Comparison of ENCODE assay signal across 8 cellular contexts in the genomic region with DNA sequence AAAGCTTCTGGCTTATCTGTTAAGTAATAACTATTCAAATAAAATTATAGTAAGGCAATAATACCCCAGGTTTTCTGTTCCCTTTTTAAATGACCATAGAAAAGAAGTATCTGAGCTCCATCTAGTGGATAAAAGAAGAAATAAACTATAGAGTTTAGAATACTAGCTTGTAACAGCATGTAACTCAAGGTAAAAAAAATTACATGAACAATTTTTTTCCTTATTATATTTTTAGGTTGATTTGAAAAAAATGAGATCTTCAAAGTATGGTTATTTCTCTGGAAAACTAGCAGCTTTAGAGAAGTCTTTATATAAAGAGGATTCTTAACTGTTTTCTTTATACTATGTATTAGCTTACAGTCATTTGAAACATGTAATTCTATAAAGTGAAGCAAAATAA. TPM values are rescaled to one million over a fixed set of nuclear protein-coding genes. Genes with fewer than 3 reads are reported as not detected.
DNase-seq lines count a peak whose midpoint lies in the region; ATAC-seq and TF ChIP-seq lines count a peak whose summit lies in the region.

No MANE protein-coding gene starts in this region.

- TF ChIP-seq CTCF in KMS-11 (conservative IDR thresholded peaks at IDR 0.05; ENCODE audit: low read depth, low read length) = peak; percentile 81
- peak in 4 of 6 experiments; percentile 52 to 58 (median 56) for TF ChIP-seq CTCF in Peyer's patch (IDR thresholded peaks at IDR 0.05)
- peak; percentile 17 for TF ChIP-seq CTCF in epithelial cell of esophagus (IDR thresholded peaks at IDR 0.05; ENCODE audit: insufficient read depth, low read depth, low read length, missing control alignments)
- peak; percentile 49 for TF ChIP-seq CTCF in osteoblast (IDR thresholded peaks at IDR 0.05; ENCODE audit: extremely low read depth, low read depth, low read length)

- DNase-seq in ELR (ENCODE audit: low read depth) (peak; percentile 80), Peyer's patch (no peak), epithelial cell of esophagus (ENCODE audit: low read depth) (peak; percentile 34), osteoblast (ENCODE audit: insufficient read length, low spot score, missing footprints) (peak; percentile 31), HK-2 (ENCODE audit: unreplicated experiment) (no peak)
- no peak for DNase-seq in T-helper 2 cell treated with Interferon-gamma antibody and Interleukin-4, amounts not matched to agents 5 μg/mL and 100 μg/mL, for 36 hours (ENCODE audit: low spot score)

- H3K36me3 Mint-ChIP-seq in T-helper 2 cell treated with Interferon-gamma antibody and Interleukin-4, amounts not matched to agents 5 μg/mL and 100 μg/mL, for 36 hours (ENCODE audit: low read depth) = no peaks in the 10 kb centered on the region

- H3K79me2 ChIP-seq in KMS-11 (ENCODE audit: insufficient read depth, low read depth) (no peaks in the 10 kb centered on the region), osteoblast (ENCODE audit: insufficient read depth, low read length) (no peaks in the 10 kb centered on the region)

- TF ChIP-seq POLR2A in Peyer's patch (IDR thresholded peaks at IDR 0.05) = no peak

- H3K9me3 ChIP-seq in Peyer's patch = no peaks in the 10 kb centered on the region
- H3K9me3 ChIP-seq in osteoblast (ENCODE audit: low read depth, low read length) = no peaks in the 10 kb centered on the region

- no peaks in the 10 kb centered on the region for H3K9me3 Mint-ChIP-seq in T-helper 2 cell treated with Interferon-gamma antibody and Interleukin-4, amounts not matched to agents 5 μg/mL and 100 μg/mL, for 36 hours

- H4K20me1 ChIP-seq in KMS-11 (ENCODE audit: insufficient read depth) = no peaks in the 10 kb centered on the region
- no peaks in the 10 kb centered on the region for H4K20me1 ChIP-seq in osteoblast (ENCODE audit: insufficient read depth, low read length)

- no peak overlapping the region for H3K27ac Mint-ChIP-seq in T-helper 2 cell treated with Interferon-gamma antibody and Interleukin-4, amounts not matched to agents 5 μg/mL and 100 μg/mL, for 36 hours

- H3K4me2 ChIP-seq in KMS-11 = no peak overlapping the region
- H3K4me2 ChIP-seq in osteoblast (ENCODE audit: insufficient read depth, low read length) = no peak overlapping the region

- no peak overlapping the region for H3K4me3 Mint-ChIP-seq in T-helper 2 cell treated with Interferon-gamma antibody and Interleukin-4, amounts not matched to agents 5 μg/mL and 100 μg/mL, for 36 hours

- H3K27ac ChIP-seq in KMS-11 = no peak overlapping the region
- no peak overlapping the region for H3K27ac ChIP-seq in Peyer's patch
- no peak overlapping the region for H3K27ac ChIP-seq in osteoblast (ENCODE audit: low read depth, low read length)

- no peaks in the 10 kb centered on the region for H3K36me3 ChIP-seq in KMS-11 (ENCODE audit: insufficient read depth)
- peaks cover 0 to 40% (median 0%) of the 10 kb centered on the region in 3 donors for H3K36me3 ChIP-seq in Peyer's patch
- peaks cover 66% of the 10 kb centered on the region for H3K36me3 ChIP-seq in osteoblast (ENCODE audit: insufficient read depth, low read length)

- H3K27me3 ChIP-seq in KMS-11 (ENCODE audit: insufficient read depth, low read depth) (no peaks in the 10 kb centered on the region), Peyer's patch (no peaks in the 10 kb centered on the region), osteoblast (ENCODE audit: insufficient read depth, low read length) (no peaks in the 10 kb centered on the region)

- H3K27me3 Mint-ChIP-seq in T-helper 2 cell treated with Interferon-gamma antibody and Interleukin-4, amounts not matched to agents 5 μg/mL and 100 μg/mL, for 36 hours (ENCODE audit: low read depth) = no peaks in the 10 kb centered on the region

- no peak overlapping the region for H3K9ac ChIP-seq in KMS-11

- H3K4me3 ChIP-seq in KMS-11 (IDR thresholded peaks at IDR 0.05; ENCODE audit: insufficient read depth, low read depth, low read length) (no peak overlapping the region), Peyer's patch (no peak overlapping the region), epithelial cell of esophagus (ENCODE audit: low read length) (no peak overlapping the region), osteoblast (ENCODE audit: insufficient read depth, low read length) (no peak overlapping the region)

- peaks cover 56% of the 10 kb centered on the region for H3K4me1 ChIP-seq in KMS-11 (ENCODE audit: low read depth, poor library complexity, severe bottlenecking)
- no peaks in the 10 kb centered on the region for H3K4me1 ChIP-seq in Peyer's patch
- H3K4me1 ChIP-seq in osteoblast (ENCODE audit: insufficient read depth, low read length) = no peaks in the 10 kb centered on the region

- ATAC-seq in GM21825 (IDR thresholded peaks at IDR 0.05; ENCODE audit: unreplicated experiment) = peak; percentile 68

- no peaks in the 10 kb centered on the region for H3K4me1 Mint-ChIP-seq in T-helper 2 cell treated with Interferon-gamma antibody and Interleukin-4, amounts not matched to agents 5 μg/mL and 100 μg/mL, for 36 hours (ENCODE audit: low read depth)

- H2AFZ ChIP-seq in KMS-11 (ENCODE audit: low read depth) (no peak overlapping the region), osteoblast (ENCODE audit: low read length) (no peak overlapping the region)

RNA-seq across cellular contexts. Expression of gene NCKAP1, which starts 58.1 kb away (rescaled TPM):
- total RNA-seq in Peyer's patch = 10 to 100 TPM; 33.8 to 96.5 (median 77.4) TPM
- total RNA-seq in osteoblast = 209 and 212 TPM in 2 replicates

Comparison
In these comparisons a context has a peak if more than half of its experiments do, and no peak if none do; other contexts are left out.
1. DNase-seq: peak in ELR (single experiment), epithelial cell of esophagus (single experiment) and osteoblast (single experiment); none in Peyer's patch (0 of 3), HK-2 (single experiment) and T-helper 2 cell treated with Interferon-gamma antibody and Interleukin-4, amounts not matched to agents 5 μg/mL and 100 μg/mL, for 36 hours (single experiment).
2. CTCF ChIP-seq: peak in every context shown above with its lines; median percentile 81 in KMS-11; 56 in Peyer's patch; 49 in osteoblast; 17 in epithelial cell of esophagus.